ENCODE assay signal across 2 cellular contexts in the genomic region with DNA sequence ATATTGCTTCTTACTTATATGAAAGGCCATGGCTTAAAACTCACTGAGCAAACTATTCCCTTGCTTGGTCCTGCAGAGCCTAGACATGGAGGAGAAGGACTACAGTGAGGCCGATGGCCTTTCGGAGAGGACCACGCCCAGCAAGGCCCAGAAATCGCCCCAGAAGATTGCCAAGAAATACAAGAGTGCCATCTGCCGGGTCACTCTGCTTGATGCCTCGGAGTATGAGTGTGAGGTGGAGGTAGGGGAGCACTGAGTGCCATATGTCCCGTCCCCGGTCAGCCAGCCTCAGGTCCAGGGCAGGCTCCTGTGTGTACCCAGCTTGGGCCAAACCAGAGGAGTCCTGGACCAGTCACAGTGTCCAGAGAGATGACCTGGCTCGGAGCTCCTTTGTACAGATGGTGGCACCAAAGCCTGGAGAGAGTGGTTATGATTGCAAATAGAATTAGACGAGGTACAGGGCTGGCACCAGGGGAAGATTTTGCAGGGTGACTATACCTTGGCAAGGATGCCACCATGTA.
TF ChIP-seq lines count a peak whose summit lies in the region.

No MANE protein-coding gene starts in this region.

TF ChIP-seq in A549, 52 proteins besides CTCF, POLR2A, EP300 and RAD21:
- TF ChIP-seq HOXB5 (CRISPR knock-in tag; IDR thresholded peaks at IDR 0.05) (no peak), HOXB13 (CRISPR knock-in tag; IDR thresholded peaks at IDR 0.05; ENCODE audit: low read depth) (no peak), JUNB (IDR thresholded peaks at IDR 0.05) (no peak), NFE2L2 (conservative IDR thresholded peaks at IDR 0.05; ENCODE audit: low read length) (no peak), CEBPB (IDR thresholded peaks at IDR 0.05) (no peak)

TF ChIP-seq in H1, 55 proteins besides CTCF, POLR2A, EP300 and RAD21:
- TF ChIP-seq CTBP2 (IDR thresholded peaks at IDR 0.05; ENCODE audit: borderline replicate concordance, insufficient read depth, insufficient read length, low read length) (no peak), CBX8 (IDR thresholded peaks at IDR 0.05; ENCODE audit: borderline replicate concordance, low read depth, low read length) (no peak), NRF1 (IDR thresholded peaks at IDR 0.05; ENCODE audit: low read depth, low read length) (no peak), CHD7 (IDR thresholded peaks at IDR 0.05; ENCODE audit: insufficient replicate concordance, low read length) (no peak), TBP (IDR thresholded peaks at IDR 0.05; ENCODE audit: low read depth, low read length) (no peak), CBX5 (IDR thresholded peaks at IDR 0.05; ENCODE audit: low read depth, low read length) (no peak), GABPA (IDR thresholded peaks at IDR 0.05; ENCODE audit: borderline replicate concordance, insufficient read depth, low read length) (no peak), SIRT6 (IDR thresholded peaks at IDR 0.05; ENCODE audit: low read length) (no peak), ATF2 (IDR thresholded peaks at IDR 0.05; ENCODE audit: low read length) (no peak)
- TF ChIP-seq, protein P1, sequence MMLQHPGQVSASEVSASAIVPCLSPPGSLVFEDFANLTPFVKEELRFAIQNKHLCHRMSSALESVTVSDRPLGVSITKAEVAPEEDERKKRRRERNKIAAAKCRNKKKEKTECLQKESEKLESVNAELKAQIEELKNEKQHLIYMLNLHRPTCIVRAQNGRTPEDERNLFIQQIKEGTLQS (IDR thresholded peaks at IDR 0.05; ENCODE audit: insufficient read depth, low read depth, low read length), result no peak
- TF ChIP-seq, protein P2, sequence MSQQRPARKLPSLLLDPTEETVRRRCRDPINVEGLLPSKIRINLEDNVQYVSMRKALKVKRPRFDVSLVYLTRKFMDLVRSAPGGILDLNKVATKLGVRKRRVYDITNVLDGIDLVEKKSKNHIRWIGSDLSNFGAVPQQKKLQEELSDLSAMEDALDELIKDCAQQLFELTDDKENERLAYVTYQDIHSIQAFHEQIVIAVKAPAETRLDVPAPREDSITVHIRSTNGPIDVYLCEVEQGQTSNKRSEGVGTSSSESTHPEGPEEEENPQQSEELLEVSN (IDR thresholded peaks at IDR 0.05), result no peak
